Comparison of ENCODE assay signal across 8 cellular contexts in the genomic region with DNA sequence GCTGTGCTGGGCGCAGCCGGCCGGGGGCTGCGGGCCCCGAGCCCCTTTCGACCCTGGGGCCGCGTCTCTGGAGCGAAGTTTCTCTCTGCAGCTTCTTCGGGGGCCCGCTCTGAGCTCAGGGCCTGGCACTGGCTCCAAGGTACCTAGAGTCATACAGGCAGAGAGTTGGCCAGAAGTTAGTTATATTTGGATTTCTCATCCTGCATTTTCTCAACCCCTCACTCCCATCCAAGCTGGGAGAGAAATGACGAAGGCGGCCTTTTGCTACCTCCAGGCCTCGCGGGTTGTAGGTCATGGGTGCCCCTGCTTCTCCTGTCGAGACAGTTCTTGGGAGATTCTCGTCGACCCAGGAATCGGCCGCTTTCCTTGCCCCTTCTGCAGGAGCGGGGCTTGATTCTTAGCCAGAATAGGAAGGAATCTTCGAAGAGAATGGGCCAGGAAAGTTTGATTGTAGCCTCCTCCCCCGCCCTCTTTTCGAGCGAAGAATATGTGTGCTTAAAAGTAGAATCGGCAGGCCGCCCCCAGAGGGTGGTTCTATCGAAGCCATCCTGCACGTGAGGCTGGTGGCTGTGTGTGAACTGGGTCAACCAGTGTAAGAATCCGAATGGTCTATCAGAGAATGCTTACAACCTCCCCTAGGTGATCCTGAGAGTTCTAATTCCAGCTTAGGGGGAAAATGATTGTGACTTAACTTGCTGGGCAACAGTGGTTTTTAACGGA. TPM values are rescaled to one million over a fixed set of nuclear protein-coding genes. Genes with fewer than 3 reads are reported as not detected.
A peak's percentile ranks its signal among the peaks of the same experiment; 100 is the strongest.
DNase-seq lines count a peak whose midpoint lies in the region; ATAC-seq and TF ChIP-seq lines count a peak whose summit lies in the region.

No MANE protein-coding gene starts in this region.

- H3K9me3 ChIP-seq in AG04450 (ENCODE audit: control insufficient read depth, insufficient read depth, low read length) (no peaks in the 10 kb centered on the region; the same call in 1 of the 2 replicates), HUES64 (ENCODE audit: insufficient read depth, low read depth, low read length) (no peaks in the 10 kb centered on the region), sigmoid colon (no peaks in the 10 kb centered on the region)

- no peak for TF ChIP-seq EP300 in sigmoid colon (IDR thresholded peaks at IDR 0.05)

- H3K4me3 ChIP-seq in AG04450 (ENCODE audit: low read depth, low read length) (peak overlapping the region; percentile 91), HUES64 (ENCODE audit: low read length) (peak overlapping the region; percentile 90), foreskin fibroblast (ENCODE audit: low read depth in 1 of 2, low read length in 2 of 2) (peak overlapping the region; percentile 61 to 90), sigmoid colon (peak overlapping the region; percentile 77 to 100 (median 89))

- peaks cover 5% of the 10 kb centered on the region for H3K36me3 Mint-ChIP-seq in activated T-cell treated with anti-CD3 and anti-CD28 coated beads, Interleukin-2, amount 50 U/mL, for 4 hours (ENCODE audit: insufficient read depth)

- H3K9ac ChIP-seq in HUES64 (ENCODE audit: low read depth, low read length), result peak overlapping the region; percentile 88

- no peaks in the 10 kb centered on the region for H3K27me3 Mint-ChIP-seq in activated T-cell treated with anti-CD3 and anti-CD28 coated beads, Interleukin-2, amount 50 U/mL, for 4 hours (ENCODE audit: low read depth)

- H3K36me3 ChIP-seq in HUES64 (ENCODE audit: insufficient read depth, low read length) (0 out of 2 replicates have a peak, but pooled peaks cover 2% of the 10 kb centered on the region), sigmoid colon (no peaks in the 10 kb centered on the region)

- DNase-seq in AG04450 (ENCODE audit: low read depth, low spot score) (no peak), foreskin fibroblast (peak in 1 of 2 donors; percentile 68), sigmoid colon (peak; percentile 66), iPS-NIHi11 (ENCODE audit: low spot score) (no peak)
- peak; percentile 37 for DNase-seq in activated T-cell treated with anti-CD3 and anti-CD28 coated beads, Interleukin-2, amount 50 U/mL, for 4 hours

- WGBS in HUES64, result under 1% methylated on average over 30 of the region's 31 CpGs
- WGBS in sigmoid colon, 2 donors, result 0 to 1% methylated on average over 31 of the region's 31 CpGs

- CTCF ChIA-PET in AG04450 (lab: Charles Lee), result interaction anchor here (0.6 to 3.6 kb wide), 4 partner anchors 40 to 284 kb away, joined by 3 to 26 read pairs (median 5); no protein-coding TSS in a partner anchor

- intact Hi-C loops in sigmoid colon (cut with DNase I), result loop anchor here (2.0 to 5.0 kb wide), 3 partner anchors 23 to 40 kb away; a partner anchor contains a TSS

- peaks cover 41% of the 10 kb centered on the region for H3K4me1 ChIP-seq in HUES64 (ENCODE audit: insufficient read depth, low read length)
- H3K4me1 ChIP-seq in sigmoid colon, result peaks cover 0 to 60% (median 48%) of the 10 kb centered on the region in 4 donors

- no peak for TF ChIP-seq POLR2A in sigmoid colon (IDR thresholded peaks at IDR 0.05)

- H3K27ac ChIP-seq in AG04450 (ENCODE audit: low read depth, low read length) (peak overlapping the region; percentile 21), HUES64 (ENCODE audit: low read depth, low read length) (peak overlapping the region; percentile 98), sigmoid colon (peak overlapping the region; percentile 92 to 97 (median 94))

- H3K4me3 Mint-ChIP-seq in activated T-cell treated with anti-CD3 and anti-CD28 coated beads, Interleukin-2, amount 50 U/mL, for 4 hours, result peak overlapping the region; percentile 92

- ATAC-seq in activated T-cell treated with anti-CD3 and anti-CD28 coated beads, Interleukin-2, amount 50 U/mL, for 4 hours, result no peak
- no peak for ATAC-seq in GM21737 (IDR thresholded peaks at IDR 0.05; ENCODE audit: unreplicated experiment)
- no peak for ATAC-seq in HG02870 (IDR thresholded peaks at IDR 0.05; ENCODE audit: unreplicated experiment)

- no peak for TF ChIP-seq CTCF in AG04450 (IDR thresholded peaks at IDR 0.05; ENCODE audit: low read depth, low read length)
- TF ChIP-seq CTCF in foreskin fibroblast (IDR thresholded peaks at IDR 0.05; ENCODE audit: low read depth, low read length), result no peak
- no peak for TF ChIP-seq CTCF in sigmoid colon (IDR thresholded peaks at IDR 0.05)

- peaks cover 50% of the 10 kb centered on the region for H3K4me1 Mint-ChIP-seq in activated T-cell treated with anti-CD3 and anti-CD28 coated beads, Interleukin-2, amount 50 U/mL, for 4 hours (ENCODE audit: low read depth)

- H3K9me3 Mint-ChIP-seq in activated T-cell treated with anti-CD3 and anti-CD28 coated beads, Interleukin-2, amount 50 U/mL, for 4 hours, result no peaks in the 10 kb centered on the region

- H3K27me3 ChIP-seq in AG04450 (ENCODE audit: control insufficient read depth, insufficient read depth, low read length) (no peaks in the 10 kb centered on the region), HUES64 (ENCODE audit: insufficient read depth, low read length) (no peaks in the 10 kb centered on the region), sigmoid colon (no peaks in the 10 kb centered on the region)

- POLR2A ChIA-PET in AG04450 (lab: Yijun Ruan, JAX), result interaction anchor here (1.0 to 2.1 kb wide), 4 partner anchors 23 to 106 kb away, joined by 3 to 6 read pairs (median 4); a partner anchor contains a TSS

RNA-seq across cellular contexts. Expression of a gene that starts 0.8 kb away (rescaled TPM):
- polyA plus RNA-seq in AG04450 (2011; rRNA removed), result 76.7 and 84.2 TPM in 2 replicates
- 82.4 and 110 TPM in 2 replicates for polyA minus RNA-seq in AG04450 (2011; rRNA and poly(A)+ RNA removed)
- polyA plus RNA-seq in HUES64 (2013, experiment 1 of 2), result 95.6 TPM
- 95.2 TPM for polyA plus RNA-seq in HUES64 (2013, experiment 2 of 2)
- total RNA-seq in activated T-cell treated with anti-CD3 and anti-CD28 coated beads, Interleukin-2, amount 50 U/mL, for 4 hours, result 100 to 1,000 TPM; 153 to 172 (median 153) TPM
- 10 to 100 TPM; 30.3 to 40.3 (median 33.6) TPM for total RNA-seq in sigmoid colon
- 100 to 1,000 TPM in 1 of 3 donors, 10 to 100 TPM in 2; 22.2 to 164 (median 31.0) TPM for polyA plus RNA-seq in sigmoid colon

RNA-seq across cellular contexts. Expression of a gene that starts 22.5 kb away (rescaled TPM):
- polyA plus RNA-seq in AG04450 (2011; rRNA removed) (35.7 and 41.9 TPM in 2 replicates), sigmoid colon (10 to 100 TPM in 1 of 3 donors, 1 to 10 TPM in 2; 8.4 to 19.3 (median 9.9) TPM)
- 28.7 and 33.4 TPM in 2 replicates for polyA minus RNA-seq in AG04450 (2011; rRNA and poly(A)+ RNA removed)
- polyA plus RNA-seq in HUES64 (2013, experiment 1 of 2), result 44.0 TPM
- polyA plus RNA-seq in HUES64 (2013, experiment 2 of 2), result 42.0 TPM
- total RNA-seq in activated T-cell treated with anti-CD3 and anti-CD28 coated beads, Interleukin-2, amount 50 U/mL, for 4 hours, result 10 to 100 TPM; 17.0 to 20.4 (median 17.0) TPM
- total RNA-seq in sigmoid colon, result 10 to 100 TPM; 11.1 to 18.3 (median 18.1) TPM

RNA-seq across cellular contexts. Expression of a gene that starts 37.9 kb away (rescaled TPM):
- polyA plus RNA-seq in AG04450 (2011; rRNA removed) (4.0 and 5.5 TPM in 2 replicates), sigmoid colon (100 to 1,000 TPM; 111 to 325 (median 192) TPM)
- polyA minus RNA-seq in AG04450 (2011; rRNA and poly(A)+ RNA removed), result 1.8 and 2.1 TPM in 2 replicates
- 4.2 TPM for polyA plus RNA-seq in HUES64 (2013, experiment 1 of 2)
- polyA plus RNA-seq in HUES64 (2013, experiment 2 of 2), result 4.0 TPM
- total RNA-seq in activated T-cell treated with anti-CD3 and anti-CD28 coated beads, Interleukin-2, amount 50 U/mL, for 4 hours, result 10 to 100 TPM; 13.3 to 13.8 (median 13.3) TPM
- 10 to 100 TPM; 36.8 to 40.3 (median 39.1) TPM for total RNA-seq in sigmoid colon

RNA-seq across cellular contexts. Expression of a gene that starts 47.3 kb away (rescaled TPM):
- polyA plus RNA-seq in AG04450 (2011; rRNA removed), result 0.09 and 0.27 TPM in 2 replicates
- polyA minus RNA-seq in AG04450 (2011; rRNA and poly(A)+ RNA removed), result 0.39 TPM in 1 of 2 replicates, not detected in the other
- 2.8 TPM for polyA plus RNA-seq in HUES64 (2013, experiment 1 of 2)
- 2.5 TPM for polyA plus RNA-seq in HUES64 (2013, experiment 2 of 2)
- total RNA-seq in activated T-cell treated with anti-CD3 and anti-CD28 coated beads, Interleukin-2, amount 50 U/mL, for 4 hours, result under 1 TPM in 2 of 3 donors, not detected in 1; 0.18 to 0.26 TPM
- 1 to 10 TPM in 3 of 4 donors, under 1 TPM in 1; 0.71 to 1.8 (median 1.7) TPM for total RNA-seq in sigmoid colon
- polyA plus RNA-seq in sigmoid colon, result 1 to 10 TPM in 1 of 3 donors, under 1 TPM in 2; 0.60 to 1.6 (median 0.92) TPM

Comparison
In these comparisons a context has a peak if more than half of its experiments do, and no peak if none do; other contexts are left out.
1. DNase-seq: peak in activated T-cell treated with anti-CD3 and anti-CD28 coated beads, Interleukin-2, amount 50 U/mL, for 4 hours (single experiment) and sigmoid colon (single experiment); none in AG04450 (single experiment) and iPS-NIHi11 (single experiment).
2. H3K27ac ChIP-seq: peak in every context shown above with its lines; median percentile 98 in HUES64; 94 in sigmoid colon; 21 in AG04450.
3. Peak in every context shown above with its lines, with median percentiles within 50 percentile points of each other: H3K4me3 ChIP-seq.